8 cellular contexts compared by ENCODE assay signal in genomic region chr16:527015-527903, GRCh38. TPM values are rescaled to one million over a fixed set of nuclear protein-coding genes. Genes with fewer than 3 reads are reported as not detected.
DNase-seq lines count a peak whose midpoint lies in the region; ATAC-seq and TF ChIP-seq lines count a peak whose summit lies in the region.

TSS of gene CAPN15 (plus strand) at chr16:527712. CDS start at chr16:546839, 19,127 bp downstream.

- no peaks in the 10 kb centered on the region for H3K9me3 Mint-ChIP-seq in activated B cell treated with CpG ODN at 0.5 μM for 24 hours

- H3K27me3 ChIP-seq in ACC112 (ENCODE audit: insufficient read depth, low read length) = no peaks in the 10 kb centered on the region

- DNase-seq in NCI-H2227 (lab: John Stamatoyannopoulos, UW; ENCODE audit: unreplicated experiment) (peak; percentile 97), activated B cell treated with CpG ODN at 0.5 μM for 24 hours (peak; percentile 91), cardiac fibroblast (ENCODE audit: low read depth in 2 of 2) (peak; percentile 89 to 95), iris pigment epithelial cell (ENCODE audit: low read depth) (peak; percentile 87)
- DNase-seq in stimulated activated CD4-positive, alpha-beta T cell treated with anti-CD3 and anti-CD28 coated beads, Interleukin-12 subunit alpha, Interleukin-12 subunit beta, amount 100 ng/mL, for 4 hours = peak; percentile 85

- ATAC-seq in GM18873 (IDR thresholded peaks at IDR 0.05; ENCODE audit: low FRiP score, unreplicated experiment) (peak; percentile 57), HG03135 (IDR thresholded peaks at IDR 0.05; ENCODE audit: unreplicated experiment) (peak; percentile 74), activated B cell treated with CpG ODN at 0.5 μM for 24 hours (ENCODE audit: low read depth) (peak; percentile 81)

- TF ChIP-seq CTCF in activated B cell treated with CpG ODN at 0.5 μM for 24 hours (IDR thresholded peaks at IDR 0.05) = no peak
- TF ChIP-seq CTCF in cardiac fibroblast (IDR thresholded peaks at IDR 0.05; ENCODE audit: low read depth, low read length) = peak; percentile 2

- peak within 1 kb of the TSS; percentile 91 for H3K27ac ChIP-seq in ACC112 (ENCODE audit: low read depth, low read length)

- H3K4me3 ChIP-seq in ACC112 (ENCODE audit: low read depth, low read length) (peak within 1 kb of the TSS; percentile 98), cardiac fibroblast (replicated peaks in 1 of 2; ENCODE audit: low read depth in 2 of 2, low read length in 2 of 2) (peak within 1 kb of the TSS; percentile 76 to 83)

- peaks cover 61% of the 10 kb centered on the region for H3K79me2 ChIP-seq in ACC112 (ENCODE audit: control insufficient read depth, insufficient read depth, low read length, unreplicated experiment)

- H3K36me3 Mint-ChIP-seq in activated B cell treated with CpG ODN at 0.5 μM for 24 hours (ENCODE audit: low read depth) = no peaks in the 10 kb centered on the region

- H3K36me3 ChIP-seq in ACC112 (ENCODE audit: insufficient read depth, low read length) = no peaks in the 10 kb centered on the region

- intact Hi-C loops in activated B cell treated with CpG ODN at 0.5 μM for 24 hours (cut with micrococcal nuclease) = loop anchor here (1.0 to 5.0 kb wide), 11 partner anchors 40 to 1086 kb away; partner anchors contain the start of genes AXIN1, CRAMP1, IFT140 and JMJD8

- H3K4me1 ChIP-seq in ACC112 (ENCODE audit: control insufficient read depth, insufficient read depth, low read length, unreplicated experiment) = peaks cover 39% of the 10 kb centered on the region

- CTCF ChIA-PET in activated B cell treated with CpG ODN at 0.5 μM for 24 hours (lab: Charles Lee) = no interaction called here

- peak within 1 kb of the TSS; percentile 82 for H3K27ac Mint-ChIP-seq in activated B cell treated with CpG ODN at 0.5 μM for 24 hours

- H2AFZ ChIP-seq in ACC112 (ENCODE audit: low read length, unreplicated experiment) = no peak within 1 kb of the TSS

- no peaks in the 10 kb centered on the region for H3K27me3 Mint-ChIP-seq in activated B cell treated with CpG ODN at 0.5 μM for 24 hours

- peak within 1 kb of the TSS; percentile 86 for H3K4me3 Mint-ChIP-seq in activated B cell treated with CpG ODN at 0.5 μM for 24 hours

- H3K4me1 Mint-ChIP-seq in activated B cell treated with CpG ODN at 0.5 μM for 24 hours = peaks cover 43% of the 10 kb centered on the region

- POLR2A ChIA-PET in activated B cell treated with CpG ODN at 0.5 μM for 24 hours (lab: Charles Lee) = interaction anchor here (0.6 to 1.6 kb wide), 11 partner anchors 9 to 1151 kb away, joined by 3 to 8 read pairs (median 3); partner anchors contain the start of genes JPT2, METTL26 and NHLRC4

RNA-seq across cellular contexts. Expression of gene CAPN15, which starts in this region (rescaled TPM):
- total RNA-seq in activated B cell treated with CpG ODN at 0.5 μM for 24 hours = 77.0 and 95.1 TPM in 2 replicates

Comparison
In these comparisons a context has a peak if more than half of its experiments do, and no peak if none do; other contexts are left out.
1. Peak in every context shown above with its lines: DNase-seq, ATAC-seq, H3K4me3 ChIP-seq and H3K27ac ChIP-seq.